ENCODE assay signal across 23 cellular contexts in the genomic region with DNA sequence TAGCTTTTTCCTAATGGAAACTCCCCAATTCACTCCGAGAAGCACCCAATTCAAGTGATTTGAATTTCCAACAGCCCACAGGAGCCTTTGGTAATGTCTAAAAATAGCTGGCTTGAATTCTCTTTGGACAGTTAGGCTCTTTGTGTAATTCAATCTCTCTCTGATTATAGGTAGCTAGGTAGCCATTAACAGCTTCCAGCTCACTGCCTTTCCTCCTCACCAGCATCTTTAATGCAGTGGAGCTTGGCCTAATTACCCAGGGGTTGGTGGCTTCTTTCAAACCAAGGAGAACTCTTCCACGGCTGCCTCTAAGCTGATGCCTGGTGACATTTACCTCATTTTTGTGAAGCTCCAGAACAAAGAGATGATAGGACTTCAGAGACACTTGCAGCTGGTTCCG.
"Had no signal": no experiment of that assay in that cellular context is flagged by ENCODE, and none has a peak within 500 bp of the region (broad histone marks: within the 10 kb centered on the region; RNA-seq: fewer than 3 reads in every experiment).

No MANE protein-coding gene starts in this region.

- H3K27me3 ChIP-seq: esophagus squamous epithelium, gastroesophageal sphincter, tibial artery, upper lobe of left lung, uterus had no signal

- H3K27ac ChIP-seq: esophagus squamous epithelium, gastroesophageal sphincter, left ventricle myocardium inferior, lower lobe of right lung, parathyroid adenoma, psoas muscle, right lobe of liver, spleen, tibial artery, upper lobe of left lung, uterus had no signal

- H3K9ac ChIP-seq: parathyroid adenoma had no signal

- ATAC-seq: effector memory CD8-positive, alpha-beta T cell; gastroesophageal sphincter; left cardiac atrium; lower lobe of right lung; natural killer cell treated with Interleukin-12 subunit alpha and Interleukin-12 subunit beta and Interleukin-15 and Interleukin-18, amount 100 ng/mL, for 72 hours; psoas muscle; right lobe of liver; stimulated activated memory B cell treated with anti-CD40 and anti-IgM and Interleukin-4, amounts not matched to agents 10 μg/mL and 1 μg/mL and 100 μg/mL, for 72 hours had no signal

- DNase-seq: effector memory CD8-positive, alpha-beta T cell; esophagus squamous epithelium; foreskin fibroblast; immature natural killer cell; kidney; left cardiac atrium; left ventricle myocardium inferior; lower lobe of right lung; midbrain; psoas muscle; retina; right lobe of liver; spleen; stimulated activated CD4-positive, alpha-beta T cell treated with anti-CD3 and anti-CD28 coated beads, Interleukin-15, amount 100 ng/mL, for 24 hours; stimulated activated CD4-positive, alpha-beta T cell treated with anti-CD3 and anti-CD28 coated beads, Interleukin-1b, Interleukin-23, amount 100 ng/mL, for 48 hours; stimulated activated CD4-positive, alpha-beta T cell treated with anti-CD3 and anti-CD28 coated beads, Interleukin-4, amount 100 ng/mL, for 24 hours; tibial artery; upper lobe of left lung; uterus had no signal

- H3K9me3 ChIP-seq: esophagus squamous epithelium, gastroesophageal sphincter, left ventricle myocardium inferior, lower lobe of right lung, psoas muscle, right lobe of liver, spleen, tibial artery, upper lobe of left lung, uterus had no signal

- H3K4me3 ChIP-seq: esophagus squamous epithelium, gastroesophageal sphincter, left ventricle myocardium inferior, lower lobe of right lung, psoas muscle, right lobe of liver, spleen, tibial artery, upper lobe of left lung, uterus had no signal

- H3K4me1 ChIP-seq: esophagus squamous epithelium, gastroesophageal sphincter, left ventricle myocardium inferior, lower lobe of right lung, psoas muscle, right lobe of liver, spleen, tibial artery, upper lobe of left lung, uterus had no signal

- H3K36me3 ChIP-seq: esophagus squamous epithelium, left ventricle myocardium inferior, lower lobe of right lung, right lobe of liver, spleen, tibial artery, upper lobe of left lung, uterus had no signal

- H3K79me2 ChIP-seq: parathyroid adenoma had no signal

- H2AFZ ChIP-seq: parathyroid adenoma had no signal
